In genomic region chr20:44422083-44422482, GRCh38 we compare ENCODE assay signal across 20 cellular contexts. TPM values are rescaled to one million over a fixed set of nuclear protein-coding genes. Genes with fewer than 3 reads are reported as not detected.
DNase-seq lines count a peak whose midpoint lies in the region; ATAC-seq, FAIRE-seq and TF ChIP-seq lines count a peak whose summit lies in the region.
"Had no signal": no experiment of that assay in that cellular context is flagged by ENCODE, and none has a peak within 500 bp of the region (broad histone marks: within the 10 kb centered on the region; RNA-seq: fewer than 3 reads in every experiment).

No MANE protein-coding gene starts in this region.

- no peak overlapping the region for H3K9ac ChIP-seq in K562 (ENCODE audit: insufficient read depth in 1 of 2, low read depth in 2 of 2, low read length in 2 of 2)

- no peaks in the 10 kb centered on the region for H3K9me1 ChIP-seq in K562 (ENCODE audit: control insufficient read depth, insufficient read depth, low read length)

- 6% methylated on average over 3 of the region's 3 CpGs for WGBS in K562 (ENCODE audit: insufficient coverage, low coverage, missing lambda C conversion rate)

- 0 out of 5 replicates have a peak, but pooled peaks cover 0 to 3% of the 10 kb centered on the region in 2 experiments for H3K4me1 ChIP-seq in K562 (replicated peaks in 1 of 2; ENCODE audit: control insufficient read depth in 2 of 2, insufficient read depth in 2 of 2, low read length in 2 of 2)
- no peaks in the 10 kb centered on the region for H3K4me1 ChIP-seq in mucosa of descending colon (ENCODE audit: low read depth)
- H3K4me1 ChIP-seq: gastroesophageal sphincter, psoas muscle had no signal

- no peak for TF ChIP-seq POLR2A in K562 (conservative IDR thresholded peaks at IDR 0.05)

- no peak for TF ChIP-seq RAD21 in K562 (CRISPR knock-in tag; conservative IDR thresholded peaks at IDR 0.05 in 1 of 2, IDR thresholded peaks at IDR 0.05 in 1 of 2)

- peaks cover 8% of the 10 kb centered on the region; the same call in 1 of the 2 replicates for H4K20me1 ChIP-seq in K562 (replicated peaks; ENCODE audit: control insufficient read depth, insufficient read depth, low read length)

- peaks cover 15 to 34% of the 10 kb centered on the region in 2 experiments; a peak in 4 of 5 replicates for H3K27me3 ChIP-seq in K562 (ENCODE audit: control insufficient read depth in 2 of 2, insufficient read depth in 2 of 2, low read length in 2 of 2)

- FAIRE-seq in K562 (lab: Jason Lieb, UNC): no peak
- FAIRE-seq: GM12878 had no signal

- POLR2A ChIA-PET in K562 (lab: Yijun Ruan, JAX): no interaction called here

- no peaks in the 10 kb centered on the region for H3K9me3 ChIP-seq in K562 (replicated peaks; ENCODE audit: control insufficient read depth, insufficient read depth, low read depth, low read length)
- H3K9me3 ChIP-seq in mucosa of descending colon: no peaks in the 10 kb centered on the region
- H3K9me3 ChIP-seq: gastroesophageal sphincter, psoas muscle had no signal

- CTCF ChIA-PET in K562 (lab: Yijun Ruan, JAX; ENCODE audit: low intra/inter-chr PET ratio): no interaction called here

- BruUV-seq in K562 (replicated peaks; lab: Mats Ljungman, UMichigan): no TSS peak

- H3K4me3 ChIP-seq in K562: no peak overlapping the region
- H3K4me3 ChIP-seq in mucosa of descending colon: no peak overlapping the region
- H3K4me3 ChIP-seq: dorsolateral prefrontal cortex, gastroesophageal sphincter, GM12878, psoas muscle had no signal

- H2AFZ ChIP-seq in K562 (ENCODE audit: low read depth, low read length): no peak overlapping the region

- ATAC-seq in K562: no peak
- peak; percentile 66 for ATAC-seq in mucosa of descending colon
- ATAC-seq: gastroesophageal sphincter, GM12878, left cardiac atrium, psoas muscle, T-helper 17 cell had no signal

- no peak overlapping the region for H3K4me2 ChIP-seq in K562 (ENCODE audit: insufficient read depth, low read length)

- TF ChIP-seq EP300 in K562 (IDR thresholded peaks at IDR 0.05; ENCODE audit: low read length): no peak

- H3K36me3 ChIP-seq in K562 (ENCODE audit: control insufficient read depth, insufficient read depth, low read length) (no peaks in the 10 kb centered on the region), mucosa of descending colon (ENCODE audit: low read depth) (peaks cover 3% of the 10 kb centered on the region)
- H3K36me3 ChIP-seq: gastroesophageal sphincter had no signal

- TF ChIP-seq CTCF in K562 (IDR thresholded peaks at IDR 0.05 in 2 of 3, conservative IDR thresholded peaks at IDR 0.05 in 1 of 3; ENCODE audit: insufficient read depth in 2 of 3, low read depth in 1 of 3, low read length in 3 of 3) (no peak), mucosa of descending colon (IDR thresholded peaks at IDR 0.05) (no peak)

- no peak overlapping the region for H3K27ac ChIP-seq in K562 (ENCODE audit: extremely low read depth, low read depth, low read length)
- H3K27ac ChIP-seq: dorsolateral prefrontal cortex, gastroesophageal sphincter, psoas muscle had no signal

- intact Hi-C loops in K562 (cut with micrococcal nuclease) (no loop called here), mucosa of descending colon (cut with DNase I, micrococcal nuclease) (no loop called here), posterior vena cava (cut with DNase I) (no loop called here)

- DNase-seq in EL (peak; percentile 55), NOMO-1 (lab: John Stamatoyannopoulos, UW; ENCODE audit: unreplicated experiment in 2 of 2) (peak; percentile 40 to 47), K562 (ENCODE audit: extremely low read depth in 1 of 4, low spot score in 3 of 4) (peak in 1 of 4 experiments; percentile 19), mucosa of descending colon (no peak), occipital lobe (lab: John Stamatoyannopoulos, UW) (no peak), posterior vena cava (ENCODE audit: low spot score) (no peak), GM03348 (ENCODE audit: low spot score) (no peak), dedifferentiated amniotic fluid mesenchymal stem cell (ENCODE audit: extremely low spot score) (no peak)
- DNase-seq: activated CD4-positive, alpha-beta T cell treated with anti-CD3 and anti-CD28 coated beads, Interleukin-2, amount 50 U/mL, for 1 hour; DMS79 treated with DMSO at 0.1 percent for 48 hours; dorsolateral prefrontal cortex; Kasumi-1; left cardiac atrium; NCI-H446; psoas muscle; stimulated activated CD4-positive, alpha-beta T cell treated with anti-CD3 and anti-CD28 coated beads, Interleukin-2, amount 100 ng/mL, for 24 hours; T-helper 17 cell; trophoblast cell had no signal

- in situ Hi-C loops in K562 (cut with MboI): no loop called here

- no peaks in the 10 kb centered on the region for H3K79me2 ChIP-seq in K562 (ENCODE audit: control insufficient read depth, insufficient read depth, low read length)

TF ChIP-seq in K562, 482 proteins besides CTCF, POLR2A, EP300 and RAD21:
- TF ChIP-seq PHB2 (IDR thresholded peaks at IDR 0.05; ENCODE audit: low read depth) (no peak), SAFB (IDR thresholded peaks at IDR 0.05; ENCODE audit: borderline replicate concordance, low read depth, low read length) (no peak), MEF2D (tag; conservative IDR thresholded peaks at IDR 0.05; ENCODE audit: low read depth) (no peak), ESRRA (IDR thresholded peaks at IDR 0.05; ENCODE audit: borderline replicate concordance, low read depth) (peak; percentile 55; the same call in 1 of the 2 replicates), MAFK (IDR thresholded peaks at IDR 0.05; ENCODE audit: low read length) (0 out of 2 replicates have a peak, but pooled peaks have one; percentile 19), ZNF583 (CRISPR knock-in tag; IDR thresholded peaks at IDR 0.05) (no peak), C11orf30 (IDR thresholded peaks at IDR 0.05; ENCODE audit: low read depth) (peak; percentile 10; the same call in 1 of the 2 replicates), ZNF143 (CRISPR knock-in tag; IDR thresholded peaks at IDR 0.05) (no peak), NFE2 (IDR thresholded peaks at IDR 0.05; ENCODE audit: low read depth) (peak; percentile 39; the same call in 1 of the 2 replicates), ZNF184 (CRISPR knock-in tag; IDR thresholded peaks at IDR 0.05) (no peak), PREB (CRISPR knock-in tag; IDR thresholded peaks at IDR 0.05) (no peak), CHD1 (IDR thresholded peaks at IDR 0.05; ENCODE audit: low read length) (no peak), ZNF717 (CRISPR knock-in tag; IDR thresholded peaks at IDR 0.05) (no peak), CBFB (CRISPR knock-in tag; IDR thresholded peaks at IDR 0.05) (no peak)
TF ChIP-seq in K562: peak in this region for 4.

RNA-seq across cellular contexts. Expression of gene TTPAL, which starts 53.6 kb away (rescaled TPM):
- 10.0 and 15.3 TPM in 2 replicates for total RNA-seq in K562 (2011; cell fraction: chromatin; rRNA removed; ENCODE audit: low replicate concordance)
- 5.7 and 7.5 TPM in 2 replicates for total RNA-seq in K562 (2011; cell fraction: nucleolus; rRNA removed)
- total RNA-seq in K562 (2011; cell fraction: nucleoplasm; rRNA removed): 7.3 and 10.5 TPM in 2 replicates
- total RNA-seq in K562 (2014; rRNA removed): 1.7 and 2.3 TPM in 2 replicates
- total RNA-seq in K562 (2014; rRNA removed; fragmentation: Illumina TruSeq; extraction: Trizol): 3.7 and 3.8 TPM in 2 replicates
- total RNA-seq in K562 (2015; rRNA removed; fragmentation: Illumina TruSeq; extraction: Trizol): 2.8 and 3.4 TPM in 2 replicates
- 6.6 and 7.0 TPM in 2 replicates for total RNA-seq in K562 (2021)
- 1.8 and 1.9 TPM in 2 replicates for polyA plus RNA-seq in K562 (2011; rRNA removed)
- 1.2 and 1.7 TPM in 2 replicates for polyA plus RNA-seq in K562 (2011; cell fraction: cytosol; rRNA removed)
- 2.0 and 5.5 TPM in 2 replicates for polyA plus RNA-seq in K562 (2011; cell fraction: nucleus; rRNA removed)
- 3.4 and 3.8 TPM in 2 replicates for polyA plus RNA-seq in K562 (2012)
- 4.2 and 4.6 TPM in 2 replicates for polyA plus RNA-seq in K562 (2014; fragmentation: Illumina TruSeq; extraction: Trizol)
- polyA plus RNA-seq in K562 (2014; fragmentation: Nextera tagmentation; extraction: Ambion mirVana): 1 to 10 TPM; 1.1 to 1.5 TPM
- polyA plus RNA-seq in K562 (2014; rRNA removed): 2.6 and 2.9 TPM in 2 replicates
- 2.9 and 3.0 TPM in 2 replicates for polyA minus RNA-seq in K562 (2011; rRNA and poly(A)+ RNA removed)
- 2.0 and 3.1 TPM in 2 replicates for polyA minus RNA-seq in K562 (2011; cell fraction: cytosol; rRNA and poly(A)+ RNA removed)
- 1.5 and 2.7 TPM in 2 replicates for polyA minus RNA-seq in K562 (2011; cell fraction: nucleus; rRNA and poly(A)+ RNA removed)
- total RNA-seq in mucosa of descending colon: 10 to 100 TPM in 1 of 3 donors, 1 to 10 TPM in 2; 7.2 to 10.2 (median 9.9) TPM
- total RNA-seq in occipital lobe: 8.3 TPM
- 10 to 100 TPM; 11.8 to 14.3 TPM for total RNA-seq in posterior vena cava

Comparison
In these comparisons a context has a peak if more than half of its experiments do, and no peak if none do; other contexts are left out.
1. DNase-seq: peak in EL (single experiment) and NOMO-1 (2 of 2); none in mucosa of descending colon (0 of 3), occipital lobe (single experiment), posterior vena cava (single experiment), GM03348 (single experiment) and dedifferentiated amniotic fluid mesenchymal stem cell (single experiment).